11 cellular contexts compared by ENCODE assay signal in genomic region chr11:110857885-110858555, GRCh38.
A peak's percentile ranks its signal among the peaks of the same experiment; 100 is the strongest.
DNase-seq lines count a peak whose midpoint lies in the region; ATAC-seq and TF ChIP-seq lines count a peak whose summit lies in the region.
"Had no signal": no experiment of that assay in that cellular context is flagged by ENCODE, and none has a peak within 500 bp of the region (broad histone marks: within the 10 kb centered on the region; RNA-seq: fewer than 3 reads in every experiment).

No MANE protein-coding gene starts in this region.

- DNase-seq in colonic mucosa (peak; percentile 38), non-pigmented ciliary epithelial cell (ENCODE audit: low read depth) (peak; percentile 26), NCI-H1436 (lab: John Stamatoyannopoulos, UW) (no peak), WERI-Rb-1 (no peak), NCI-H2227 (lab: John Stamatoyannopoulos, UW; ENCODE audit: unreplicated experiment) (no peak), KBM-7 (no peak)
- DNase-seq: central memory CD4-positive, alpha-beta T cell had no signal

- H4K20me1 ChIP-seq in BLaER1, result no peaks in the 10 kb centered on the region

- peak; percentile 36 for ATAC-seq in HG02938 (IDR thresholded peaks at IDR 0.05; ENCODE audit: unreplicated experiment)
- ATAC-seq: HCT116 had no signal

- H3K4me3 ChIP-seq in BLaER1 (no peak overlapping the region), colonic mucosa (no peak overlapping the region), WERI-Rb-1 (ENCODE audit: low read depth, low read length) (no peak overlapping the region)

- H3K9ac ChIP-seq in BLaER1 (no peak overlapping the region), colonic mucosa (ENCODE audit: low read depth in 2 of 2, low read length in 2 of 2) (no peak overlapping the region)

- in situ Hi-C loops in KBM-7 (cut with MboI; ENCODE audit: low pct_unique_long_range_greater_than_20kb, low sequenced_read_pairs), result no loop called here

- H3K4me1 ChIP-seq in BLaER1, result peaks cover 27% of the 10 kb centered on the region
- H3K4me1 ChIP-seq in colonic mucosa, result no peaks in the 10 kb centered on the region

- H3K36me3 ChIP-seq in BLaER1 (no peaks in the 10 kb centered on the region), colonic mucosa (no peaks in the 10 kb centered on the region), WERI-Rb-1 (no peaks in the 10 kb centered on the region)
- H3K36me3 ChIP-seq: neutrophil had no signal

- H3K9me3 ChIP-seq in BLaER1, result peaks cover 5% of the 10 kb centered on the region; the same call in 1 of the 2 replicates
- H3K9me3 ChIP-seq in colonic mucosa, result no peaks in the 10 kb centered on the region
- peaks cover 6% of the 10 kb centered on the region for H3K9me3 ChIP-seq in WERI-Rb-1 (ENCODE audit: severe bottlenecking)
- H3K9me3 ChIP-seq: neutrophil had no signal

- intact Hi-C loops in colonic mucosa (cut with DNase I), result no loop called here

- H3K27me3 ChIP-seq in BLaER1, result no peaks in the 10 kb centered on the region
- H3K27me3 ChIP-seq in colonic mucosa, result no peaks in the 10 kb centered on the region
- no peaks in the 10 kb centered on the region for H3K27me3 ChIP-seq in WERI-Rb-1 (ENCODE audit: insufficient read depth, low read depth, severe bottlenecking)
- H3K27me3 ChIP-seq: neutrophil had no signal

- H3K27ac ChIP-seq in BLaER1, result no peak overlapping the region
- peak overlapping the region; percentile 13 for H3K27ac ChIP-seq in colonic mucosa
- no peak overlapping the region for H3K27ac ChIP-seq in WERI-Rb-1
- H3K27ac ChIP-seq: neutrophil had no signal

- H3K4me2 ChIP-seq in BLaER1, result peak overlapping the region; percentile 33

- TF ChIP-seq CTCF in colonic mucosa (IDR thresholded peaks at IDR 0.05), result no peak
- TF ChIP-seq CTCF in WERI-Rb-1 (IDR thresholded peaks at IDR 0.05; ENCODE audit: low read depth, low read length), result no peak

Comparison
In these comparisons a context has a peak if more than half of its experiments do, and no peak if none do; other contexts are left out.
1. DNase-seq: peak in colonic mucosa (single experiment) and non-pigmented ciliary epithelial cell (single experiment); none in NCI-H1436 (single experiment), WERI-Rb-1 (single experiment), NCI-H2227 (single experiment) and KBM-7 (single experiment).